In the genomic region with DNA sequence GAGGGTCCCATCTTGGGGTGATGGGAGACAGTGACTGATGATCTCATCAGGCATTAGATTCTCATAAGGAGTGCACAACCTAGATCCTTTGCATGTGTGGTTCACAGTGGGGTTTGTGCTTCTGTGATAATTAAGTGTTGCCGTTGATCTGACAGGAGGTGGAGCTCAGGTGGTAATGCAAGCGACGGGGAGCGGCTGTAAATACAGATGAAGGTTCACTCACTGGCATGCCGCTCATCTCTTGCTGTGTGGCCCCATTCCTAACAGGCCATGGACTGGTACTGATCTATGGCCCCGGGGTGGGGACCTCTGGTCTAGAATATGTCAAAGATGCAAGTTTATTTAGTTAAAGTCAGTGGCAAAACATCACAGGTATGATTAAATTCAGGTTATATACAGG, we compare ENCODE assay signal across 14 cellular contexts.
"Had no signal": no experiment of that assay in that cellular context is flagged by ENCODE, and none has a peak within 500 bp of the region (broad histone marks: within the 10 kb centered on the region; RNA-seq: fewer than 3 reads in every experiment).

No MANE protein-coding gene starts in this region.

- H3K9ac ChIP-seq: parathyroid adenoma had no signal

- H3K4me3 ChIP-seq: tibial artery had no signal

- H3K4me1 ChIP-seq: parathyroid adenoma had no signal

- H3K27me3 ChIP-seq: neutrophil, tibial artery had no signal

- H3K36me3 ChIP-seq: neutrophil, tibial artery had no signal

- H3K9me3 ChIP-seq: neutrophil, tibial artery had no signal

- H3K27ac ChIP-seq: neutrophil, parathyroid adenoma, tibial artery had no signal

- DNase-seq: activated CD4-positive, alpha-beta T cell treated with anti-CD3 and anti-CD28 coated beads, Interleukin-2, amount 50 U/mL, for 1 hour; activated CD8-positive, alpha-beta memory T cell treated with anti-CD3 and anti-CD28 coated beads for 24 hours; activated gamma-delta T cell treated with Interleukin-2 at 50 U/mL for 16 hours; effector CD8-positive, alpha-beta T cell; foreskin melanocyte; immature natural killer cell; mesenchymal stem cell; natural killer cell; stimulated activated CD4-positive, alpha-beta T cell treated with anti-CD3 and anti-CD28 coated beads, Interleukin-4, amount 100 ng/mL, for 1 hour; stimulated activated naive B cell treated with anti-CD40 and anti-IgM and Interleukin-4, amounts not matched to agents 10 μg/mL and 1 μg/mL and 100 μg/mL, for 72 hours; SW 1271; tibial artery had no signal

- H2AFZ ChIP-seq: parathyroid adenoma had no signal

- ATAC-seq: natural killer cell; stimulated activated naive B cell treated with anti-CD40 and anti-IgM and Interleukin-4, amounts not matched to agents 10 μg/mL and 1 μg/mL and 100 μg/mL, for 72 hours had no signal
